ENCODE assay signal across 11 cellular contexts in the genomic region with DNA sequence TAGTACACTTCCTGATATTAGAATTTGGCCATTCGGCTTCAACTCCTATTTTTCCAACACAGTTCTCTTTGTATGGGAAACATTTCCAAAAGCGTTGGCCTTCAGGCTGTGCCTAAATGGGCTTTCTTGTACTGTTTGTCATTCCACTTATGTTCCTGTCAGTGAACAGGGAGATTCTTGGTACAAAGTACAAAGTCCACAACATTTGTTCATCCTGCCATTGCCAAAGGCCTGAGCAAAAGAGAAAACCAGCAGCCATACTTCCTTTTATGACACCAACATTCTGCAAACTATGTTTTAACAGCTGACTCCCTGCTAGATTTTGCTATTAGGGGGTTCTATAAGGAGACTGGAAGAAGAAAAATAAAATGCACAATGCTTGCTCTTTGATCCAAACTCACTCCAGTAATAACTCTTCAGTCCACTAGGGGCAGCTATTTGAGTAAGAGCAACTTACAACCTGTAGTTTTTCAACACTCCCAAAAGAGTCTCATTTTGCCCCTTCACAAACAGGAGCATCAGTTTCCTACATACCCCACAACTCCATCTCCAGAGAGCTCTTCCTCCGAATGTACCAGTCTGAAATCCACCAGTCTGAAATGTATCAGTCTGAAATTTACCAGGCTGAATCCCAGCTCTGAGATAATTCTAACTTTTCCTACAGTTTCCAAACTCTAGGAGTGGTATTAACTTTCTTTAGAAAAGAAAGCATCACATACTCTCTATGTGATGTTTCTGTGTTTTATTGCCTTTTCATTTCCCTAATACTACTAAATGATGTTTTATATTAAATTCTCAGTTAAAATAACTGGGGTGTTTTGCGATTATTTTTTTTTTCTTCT.
DNase-seq lines count a peak whose midpoint lies in the region; FAIRE-seq and TF ChIP-seq lines count a peak whose summit lies in the region.
"Had no signal": no experiment of that assay in that cellular context is flagged by ENCODE, and none has a peak within 500 bp of the region (broad histone marks: within the 10 kb centered on the region; RNA-seq: fewer than 3 reads in every experiment).

No MANE protein-coding gene starts in this region.

- H3K9ac ChIP-seq in astrocyte (ENCODE audit: low read length), result no peak overlapping the region
- H3K9ac ChIP-seq: BLaER1 had no signal

- TF ChIP-seq CTCF in astrocyte (IDR thresholded peaks at IDR 0.05; ENCODE audit: insufficient read depth, low read depth, low read length) (peak; percentile 43), progenitor cell of endocrine pancreas (IDR thresholded peaks at IDR 0.05; ENCODE audit: unreplicated experiment) (peak; percentile 58)

- peak; percentile 39 to 43 for DNase-seq in NCI-H2081 (lab: John Stamatoyannopoulos, UW)
- DNase-seq in NCI-H2081 treated with DMSO at 0.1 percent for 48 hours (lab: John Stamatoyannopoulos, UW), result no peak
- peak; percentile 22 for DNase-seq in HT-29 (ENCODE audit: low spot score)
- DNase-seq in astrocyte (ENCODE audit: low read depth), result no peak
- no peak for DNase-seq in progenitor cell of endocrine pancreas (ENCODE audit: low spot score, unreplicated experiment)
- no peak for DNase-seq in cortex of kidney (lab: John Stamatoyannopoulos, UW)
- no peak for DNase-seq in NCI-H1092 (lab: John Stamatoyannopoulos, UW)
- DNase-seq in activated CD8-positive, alpha-beta memory T cell treated with anti-CD3 and anti-CD28 coated beads, Interleukin-2, amount 50 U/mL, for 48 hours, result no peak
- DNase-seq: Right ventricle myocardium superior had no signal

- H3K4me2 ChIP-seq in astrocyte (ENCODE audit: low read length), result no peak overlapping the region
- H3K4me2 ChIP-seq: BLaER1 had no signal

- peak; percentile 39 for FAIRE-seq in astrocyte (lab: Jason Lieb, UNC)

- H3K9me3 Mint-ChIP-seq in astrocyte (ENCODE audit: unreplicated experiment), result no peaks in the 10 kb centered on the region
- peaks cover 3% of the 10 kb centered on the region for H3K9me3 Mint-ChIP-seq in progenitor cell of endocrine pancreas (ENCODE audit: low read depth)

- H3K36me3 ChIP-seq in astrocyte (ENCODE audit: insufficient read depth, low read length), result no peaks in the 10 kb centered on the region
- H3K36me3 ChIP-seq: BLaER1, esophagus muscularis mucosa had no signal

- peak overlapping the region; percentile 6 for H3K27ac Mint-ChIP-seq in astrocyte (ENCODE audit: unreplicated experiment)
- H3K27ac Mint-ChIP-seq in progenitor cell of endocrine pancreas, result no peak overlapping the region

- H3K9me3 ChIP-seq in astrocyte (ENCODE audit: insufficient read depth, low read depth, low read length), result no peaks in the 10 kb centered on the region
- H3K9me3 ChIP-seq: BLaER1, esophagus muscularis mucosa had no signal

- no peaks in the 10 kb centered on the region for H4K20me1 ChIP-seq in astrocyte (ENCODE audit: insufficient read depth, low read length)
- H4K20me1 ChIP-seq: BLaER1 had no signal

- H3K4me3 Mint-ChIP-seq in astrocyte (ENCODE audit: unreplicated experiment) (no peak overlapping the region), progenitor cell of endocrine pancreas (ENCODE audit: low read depth) (no peak overlapping the region)

- H3K4me3 ChIP-seq in astrocyte (ENCODE audit: insufficient read depth, low read depth, low read length), result no peak overlapping the region
- H3K4me3 ChIP-seq: BLaER1, esophagus muscularis mucosa had no signal

- H3K4me1 Mint-ChIP-seq in astrocyte (ENCODE audit: low read depth, unreplicated experiment) (peaks cover 37% of the 10 kb centered on the region), progenitor cell of endocrine pancreas (ENCODE audit: low read depth) (peaks cover 10% of the 10 kb centered on the region)

- H3K79me2 ChIP-seq in astrocyte (ENCODE audit: insufficient read depth, low read length), result no peaks in the 10 kb centered on the region

- no peaks in the 10 kb centered on the region for H3K36me3 Mint-ChIP-seq in astrocyte (ENCODE audit: low read depth, unreplicated experiment)
- no peaks in the 10 kb centered on the region for H3K36me3 Mint-ChIP-seq in progenitor cell of endocrine pancreas (ENCODE audit: insufficient read depth)

- no peaks in the 10 kb centered on the region for H3K27me3 ChIP-seq in astrocyte (ENCODE audit: insufficient read depth, low read length)
- H3K27me3 ChIP-seq: BLaER1, esophagus muscularis mucosa had no signal

- no peak overlapping the region for H2AFZ ChIP-seq in astrocyte (ENCODE audit: low read depth, low read length)

- H3K27me3 Mint-ChIP-seq in astrocyte (ENCODE audit: low read depth, unreplicated experiment) (no peaks in the 10 kb centered on the region), progenitor cell of endocrine pancreas (no peaks in the 10 kb centered on the region)

- peaks cover 26% of the 10 kb centered on the region for H3K4me1 ChIP-seq in astrocyte (ENCODE audit: insufficient read depth, low read length)
- H3K4me1 ChIP-seq: BLaER1 had no signal

- H3K27ac ChIP-seq in astrocyte (ENCODE audit: low read depth, low read length), result peak overlapping the region; percentile 60
- H3K27ac ChIP-seq: BLaER1, esophagus muscularis mucosa had no signal

Comparison
In these comparisons a context has a peak if more than half of its experiments do, and no peak if none do; other contexts are left out.
1. DNase-seq: peak in NCI-H2081 (2 of 2) and HT-29 (single experiment); none in NCI-H2081 treated with DMSO at 0.1 percent for 48 hours (single experiment), astrocyte (single experiment), progenitor cell of endocrine pancreas (single experiment), cortex of kidney (single experiment), NCI-H1092 (single experiment) and activated CD8-positive, alpha-beta memory T cell treated with anti-CD3 and anti-CD28 coated beads, Interleukin-2, amount 50 U/mL, for 48 hours (single experiment).